In genomic region chr22:46297151-46297819, GRCh38 we compare ENCODE assay signal across 8 cellular contexts. TPM values are rescaled to one million over a fixed set of nuclear protein-coding genes. Genes with fewer than 3 reads are reported as not detected.
DNase-seq lines count a peak whose midpoint lies in the region; ATAC-seq, FAIRE-seq and TF ChIP-seq lines count a peak whose summit lies in the region.

No MANE protein-coding gene starts in this region.

- H3K36me3 ChIP-seq in esophagus squamous epithelium (peaks cover 3 to 14% (median 6%) of the 10 kb centered on the region in 3 donors), neuron (ENCODE audit: insufficient read depth, low read length) (peaks cover 30% of the 10 kb centered on the region)

- TF ChIP-seq RAD21 in A549 (conservative IDR thresholded peaks at IDR 0.05 in 1 of 2, IDR thresholded peaks at IDR 0.05 in 1 of 2): no peak

- H3K4me3 ChIP-seq in A549: peak overlapping the region; percentile 92
- peak overlapping the region; percentile 91 for H3K4me3 ChIP-seq in GM12875 (ENCODE audit: low read depth, low read length)
- peak overlapping the region; percentile 55 to 63 (median 60) for H3K4me3 ChIP-seq in esophagus squamous epithelium
- peak overlapping the region; percentile 72 for H3K4me3 ChIP-seq in neuron (ENCODE audit: low read length)

- ATAC-seq in A549 (peak; percentile 53 to 54; a peak in 5 of 6 replicates), HG03342 (IDR thresholded peaks at IDR 0.05; ENCODE audit: unreplicated experiment) (peak; percentile 21)

- intact Hi-C loops in esophagus squamous epithelium (cut with DNase I): no loop called here

- peak overlapping the region; percentile 76 for H3K27ac Mint-ChIP-seq in T-helper 1 cell treated with Interleukin-12 subunit alpha and Interleukin-12 subunit beta and Interleukin-4 antibody, amounts not matched to agents 30 μg/mL and 1 μg/mL, for 36 hours

- CTCF ChIA-PET in A549 (lab: Yijun Ruan, JAX): interaction anchor here (1.4 kb wide), 1 partner anchor 302 kb away, joined by 5 read pairs; no protein-coding TSS in a partner anchor

- no peak for TF ChIP-seq EP300 in A549 (IDR thresholded peaks at IDR 0.05)

- peak overlapping the region; percentile 80 for H2AFZ ChIP-seq in neuron (ENCODE audit: low read depth, low read length)

- DNase-seq in A549 (ENCODE audit: low read depth in 1 of 2, low spot score in 1 of 2): no peak
- no peak for DNase-seq in esophagus squamous epithelium (lab: John Stamatoyannopoulos, UW)
- no peak for DNase-seq in KG1 (lab: John Stamatoyannopoulos, UW)
- no peak for DNase-seq in stimulated activated CD4-positive, alpha-beta T cell treated with anti-CD3 and anti-CD28 coated beads, Interleukin-12 subunit alpha, Interleukin-12 subunit beta, amount 100 ng/mL, for 4 hours

- H3K27me3 ChIP-seq in esophagus squamous epithelium (no peaks in the 10 kb centered on the region), neuron (ENCODE audit: insufficient read depth, low read length) (no peaks in the 10 kb centered on the region)

- peaks cover 11% of the 10 kb centered on the region; the same call in 2 of the 3 replicates for H3K4me1 ChIP-seq in A549
- peaks cover 14 to 30% (median 16%) of the 10 kb centered on the region in 3 donors for H3K4me1 ChIP-seq in esophagus squamous epithelium
- peaks cover 26% of the 10 kb centered on the region for H3K4me1 ChIP-seq in neuron (ENCODE audit: insufficient read depth, low read length)

- no peak for TF ChIP-seq CTCF in A549 (IDR thresholded peaks at IDR 0.05)
- TF ChIP-seq CTCF in GM12875 (IDR thresholded peaks at IDR 0.05; ENCODE audit: borderline replicate concordance, insufficient read depth, low read depth, low read length): no peak
- no peak for TF ChIP-seq CTCF in esophagus squamous epithelium (IDR thresholded peaks at IDR 0.05)

- H3K4me3 Mint-ChIP-seq in T-helper 1 cell treated with Interleukin-12 subunit alpha and Interleukin-12 subunit beta and Interleukin-4 antibody, amounts not matched to agents 30 μg/mL and 1 μg/mL, for 36 hours: peak overlapping the region; percentile 93

- POLR2A ChIA-PET in A549 (lab: Yijun Ruan, JAX): no interaction called here

- no peaks in the 10 kb centered on the region for H3K9me3 ChIP-seq in A549
- H3K9me3 ChIP-seq in esophagus squamous epithelium: peaks cover 0 to 1% (median 0%) of the 10 kb centered on the region in 3 donors
- H3K9me3 ChIP-seq in neuron (ENCODE audit: low read length): no peaks in the 10 kb centered on the region

- TF ChIP-seq POLR2A in A549 (IDR thresholded peaks at IDR 0.05; ENCODE audit: low read length) (no peak), esophagus squamous epithelium (IDR thresholded peaks at IDR 0.05) (no peak)

- H3K9me3 Mint-ChIP-seq in T-helper 1 cell treated with Interleukin-12 subunit alpha and Interleukin-12 subunit beta and Interleukin-4 antibody, amounts not matched to agents 30 μg/mL and 1 μg/mL, for 36 hours: peaks cover 3% of the 10 kb centered on the region

- FAIRE-seq in A549 (lab: Jason Lieb, UNC): no peak

- H3K27ac ChIP-seq in A549 (peak overlapping the region; percentile 84 to 95), esophagus squamous epithelium (peak overlapping the region in 3 of 4 donors; percentile 84 to 95 (median 88))

- H3K27me3 Mint-ChIP-seq in T-helper 1 cell treated with Interleukin-12 subunit alpha and Interleukin-12 subunit beta and Interleukin-4 antibody, amounts not matched to agents 30 μg/mL and 1 μg/mL, for 36 hours (ENCODE audit: low read depth): no peaks in the 10 kb centered on the region

- peak overlapping the region; percentile 97 for H3K4me2 ChIP-seq in A549

- WGBS in A549 (ENCODE audit: missing lambda C conversion rate): 7% methylated on average over 16 of the region's 32 CpGs
- 4 to 16% methylated on average over 6 to 18 of the region's 32 CpGs for WGBS in esophagus squamous epithelium, 2 donors

- peaks cover 34% of the 10 kb centered on the region for H3K36me3 Mint-ChIP-seq in T-helper 1 cell treated with Interleukin-12 subunit alpha and Interleukin-12 subunit beta and Interleukin-4 antibody, amounts not matched to agents 30 μg/mL and 1 μg/mL, for 36 hours (ENCODE audit: low read depth)

- H3K4me1 Mint-ChIP-seq in T-helper 1 cell treated with Interleukin-12 subunit alpha and Interleukin-12 subunit beta and Interleukin-4 antibody, amounts not matched to agents 30 μg/mL and 1 μg/mL, for 36 hours (ENCODE audit: low read depth): peaks cover 37% of the 10 kb centered on the region

TF ChIP-seq in A549, 52 proteins besides CTCF, POLR2A, EP300 and RAD21:
- TF ChIP-seq MAX (IDR thresholded peaks at IDR 0.05) (no peak), ZNF302 (CRISPR knock-in tag; IDR thresholded peaks at IDR 0.05) (no peak), ZC3H11A (IDR thresholded peaks at IDR 0.05) (no peak), RCOR1 (IDR thresholded peaks at IDR 0.05; ENCODE audit: low read depth, low read length) (no peak), E2F6 (IDR thresholded peaks at IDR 0.05; ENCODE audit: borderline replicate concordance, low read depth) (no peak)
TF ChIP-seq in A549: peak in this region for 0.

RNA-seq across cellular contexts. Expression of gene GTSE1, which starts 0.6 kb away (rescaled TPM):
- polyA plus RNA-seq in A549 (2011; rRNA removed) (11.4 and 11.5 TPM in 2 replicates), A549 (2017; fragmentation: RNase III; extraction: RNeasy Plus Mini Kit Qiagen cat#74134 plus additional on column Dnase treatment) (22.9 to 26.9 TPM (median 25.7 TPM) in 3 replicates)
- polyA plus RNA-seq in A549 (2012; cell fraction: cytosol; rRNA removed): 19.8 and 22.9 TPM in 2 replicates
- 84.7 and 86.4 TPM in 2 replicates for polyA plus RNA-seq in A549 (2012; cell fraction: nucleus; rRNA removed)
- polyA minus RNA-seq in A549 (2011; rRNA and poly(A)+ RNA removed): 6.4 and 7.6 TPM in 2 replicates
- total RNA-seq in esophagus squamous epithelium: 1 to 10 TPM; 1.4 to 8.0 (median 3.4) TPM

RNA-seq across cellular contexts. Expression of gene TTC38, which starts 29.5 kb away (rescaled TPM):
- polyA plus RNA-seq in A549 (2011; rRNA removed): 12.4 and 17.3 TPM in 2 replicates
- polyA plus RNA-seq in A549 (2012; cell fraction: cytosol; rRNA removed): 15.6 and 21.4 TPM in 2 replicates
- polyA plus RNA-seq in A549 (2012; cell fraction: nucleus; rRNA removed): 34.7 and 39.8 TPM in 2 replicates
- polyA plus RNA-seq in A549 (2017; fragmentation: RNase III; extraction: RNeasy Plus Mini Kit Qiagen cat#74134 plus additional on column Dnase treatment): 17.6 to 22.1 TPM (median 20.3 TPM) in 3 replicates
- 11.4 TPM in 2 replicates for polyA minus RNA-seq in A549 (2011; rRNA and poly(A)+ RNA removed)
- 10 to 100 TPM; 13.6 to 30.5 (median 19.5) TPM for total RNA-seq in esophagus squamous epithelium

RNA-seq across cellular contexts. Expression of gene PKDREJ, which starts 34.1 kb away (rescaled TPM):
- not detected in 2 replicates for polyA plus RNA-seq in A549 (2011; rRNA removed)
- polyA plus RNA-seq in A549 (2012; cell fraction: cytosol; rRNA removed): not detected in 2 replicates
- polyA plus RNA-seq in A549 (2012; cell fraction: nucleus; rRNA removed): not detected in 2 replicates
- polyA plus RNA-seq in A549 (2017; fragmentation: RNase III; extraction: RNeasy Plus Mini Kit Qiagen cat#74134 plus additional on column Dnase treatment): not detected in 3 replicates
- 0.04 TPM in 1 of 2 replicates, not detected in the other for polyA minus RNA-seq in A549 (2011; rRNA and poly(A)+ RNA removed)
- total RNA-seq in esophagus squamous epithelium: under 1 TPM in 2 of 4 donors, not detected in 2; 0.11 to 0.19 TPM

RNA-seq across cellular contexts. Expression of gene TRMU, which starts 38.2 kb away (rescaled TPM):
- 30.7 and 33.4 TPM in 2 replicates for polyA plus RNA-seq in A549 (2011; rRNA removed)
- polyA plus RNA-seq in A549 (2012; cell fraction: cytosol; rRNA removed): 42.2 and 42.4 TPM in 2 replicates
- polyA plus RNA-seq in A549 (2012; cell fraction: nucleus; rRNA removed): 96.6 and 102 TPM in 2 replicates
- polyA plus RNA-seq in A549 (2017; fragmentation: RNase III; extraction: RNeasy Plus Mini Kit Qiagen cat#74134 plus additional on column Dnase treatment): 39.6 to 44.1 TPM (median 41.9 TPM) in 3 replicates
- 19.5 and 20.1 TPM in 2 replicates for polyA minus RNA-seq in A549 (2011; rRNA and poly(A)+ RNA removed)
- 10 to 100 TPM; 17.7 to 43.1 (median 32.5) TPM for total RNA-seq in esophagus squamous epithelium

RNA-seq across cellular contexts. Expression of gene CDPF1, which starts 47.2 kb away (rescaled TPM):
- polyA plus RNA-seq in A549 (2011; rRNA removed): 7.9 and 8.9 TPM in 2 replicates
- polyA plus RNA-seq in A549 (2012; cell fraction: cytosol; rRNA removed): 17.7 and 20.9 TPM in 2 replicates
- polyA plus RNA-seq in A549 (2012; cell fraction: nucleus; rRNA removed): 18.4 and 18.7 TPM in 2 replicates
- 9.3 to 10.2 TPM (median 9.6 TPM) in 3 replicates for polyA plus RNA-seq in A549 (2017; fragmentation: RNase III; extraction: RNeasy Plus Mini Kit Qiagen cat#74134 plus additional on column Dnase treatment)
- 4.3 and 5.0 TPM in 2 replicates for polyA minus RNA-seq in A549 (2011; rRNA and poly(A)+ RNA removed)
- 10 to 100 TPM in 1 of 4 donors, 1 to 10 TPM in 3; 3.0 to 12.4 (median 5.2) TPM for total RNA-seq in esophagus squamous epithelium
